Comparison of ENCODE assay signal across 18 cellular contexts in the genomic region with DNA sequence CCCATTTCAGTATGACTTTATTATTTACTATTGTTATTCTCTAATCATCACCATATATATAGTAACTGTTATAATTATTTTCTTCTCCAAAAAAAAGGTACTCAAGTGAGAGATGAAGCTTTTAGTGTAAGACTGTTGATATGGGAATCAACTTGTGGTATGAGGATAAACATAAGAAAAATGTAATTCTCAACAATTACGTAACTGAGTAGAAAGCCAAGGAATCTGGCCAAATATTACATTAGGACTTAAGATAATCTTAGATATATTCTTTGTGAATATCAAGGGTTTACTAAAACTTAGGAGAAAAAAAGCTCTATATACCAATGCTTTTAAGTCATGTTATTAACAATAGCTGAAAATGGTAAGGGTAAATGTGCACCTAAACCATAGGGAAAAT. TPM values are rescaled to one million over a fixed set of nuclear protein-coding genes. Genes with fewer than 3 reads are reported as not detected.
DNase-seq lines count a peak whose midpoint lies in the region; ATAC-seq, FAIRE-seq and TF ChIP-seq lines count a peak whose summit lies in the region.
"Had no signal": no experiment of that assay in that cellular context is flagged by ENCODE, and none has a peak within 500 bp of the region (broad histone marks: within the 10 kb centered on the region; RNA-seq: fewer than 3 reads in every experiment).

No MANE protein-coding gene starts in this region.

- H3K4me1 ChIP-seq in adipocyte (ENCODE audit: control insufficient read depth, insufficient read depth, low read length), result peaks cover 6% of the 10 kb centered on the region
- H3K4me1 ChIP-seq in lower lobe of right lung, result no peaks in the 10 kb centered on the region
- no peaks in the 10 kb centered on the region for H3K4me1 ChIP-seq in kidney (ENCODE audit: control insufficient read depth in 1 of 2, insufficient read depth in 1 of 2, low read depth in 1 of 2, low read length in 2 of 2)
- H3K4me1 ChIP-seq: BE2C had no signal

- H3K27me3 ChIP-seq in adipocyte (replicated peaks; ENCODE audit: control insufficient read depth, insufficient read depth, low read length), result no peaks in the 10 kb centered on the region
- H3K27me3 ChIP-seq in lower lobe of right lung (ENCODE audit: low read depth), result no peaks in the 10 kb centered on the region
- H3K27me3 ChIP-seq: BE2C had no signal

- no peak overlapping the region for H3K4me3 ChIP-seq in adipocyte (ENCODE audit: low read length)
- no peak overlapping the region for H3K4me3 ChIP-seq in lower lobe of right lung
- no peak overlapping the region for H3K4me3 ChIP-seq in kidney (ENCODE audit: low read length in 2 of 2)
- H3K4me3 ChIP-seq: GM12878 had no signal

- no peak overlapping the region for H3K9ac ChIP-seq in adipocyte (ENCODE audit: low read length)
- H3K9ac ChIP-seq in kidney (ENCODE audit: low read length in 2 of 2), result no peak overlapping the region

- H3K36me3 ChIP-seq in adipocyte (ENCODE audit: control insufficient read depth, insufficient read depth, low read length, severe bottlenecking) (peaks cover 50% of the 10 kb centered on the region), lower lobe of right lung (peaks cover 86% of the 10 kb centered on the region), kidney (ENCODE audit: control insufficient read depth in 1 of 2, insufficient read depth in 2 of 2, low read length in 2 of 2) (peaks cover 7 to 22% of the 10 kb centered on the region in 2 donors)

- no peak for ATAC-seq in lower lobe of right lung
- ATAC-seq: GM12878, HCT116 had no signal

- DNase-seq in EH (ENCODE audit: low read depth) (peak; percentile 2), adipocyte (ENCODE audit: low read depth) (peak; percentile 62), fibroblast of gingiva (ENCODE audit: low read depth) (peak; percentile 41), iris pigment epithelial cell (ENCODE audit: low read depth) (peak; percentile 61), lower lobe of right lung (no peak), NCI-H1105 (lab: John Stamatoyannopoulos, UW) (no peak), DMS53 treated with DMSO at 0.1 percent for 48 hours (lab: John Stamatoyannopoulos, UW; ENCODE audit: unreplicated experiment) (no peak), kidney (no peak)
- DNase-seq: ACHN; BE2C; CD4-positive, alpha-beta memory T cell; DMS153; DND-41; KG1 had no signal

- TF ChIP-seq CTCF in lower lobe of right lung (IDR thresholded peaks at IDR 0.05), result no peak
- no peak for TF ChIP-seq CTCF in kidney (IDR thresholded peaks at IDR 0.05; ENCODE audit: borderline replicate concordance, extremely low read depth, insufficient read depth)

- no peak overlapping the region for H3K27ac ChIP-seq in lower lobe of right lung
- H3K27ac ChIP-seq in kidney (ENCODE audit: low read depth in 2 of 2, low read length in 2 of 2), result no peak overlapping the region
- H3K27ac ChIP-seq: C4-2B had no signal

- intact Hi-C loops in lower lobe of right lung (cut with DNase I) (no loop called here), kidney (cut with DNase I) (no loop called here)

- no peaks in the 10 kb centered on the region for H3K9me3 ChIP-seq in adipocyte (ENCODE audit: control insufficient read depth, low read length)
- H3K9me3 ChIP-seq in lower lobe of right lung, result no peaks in the 10 kb centered on the region
- H3K9me3 ChIP-seq in kidney (ENCODE audit: control insufficient read depth in 1 of 2, low read length in 2 of 2), result no peaks in the 10 kb centered on the region
- H3K9me3 ChIP-seq: BE2C had no signal

- FAIRE-seq in kidney (lab: Jason Lieb, UNC), result no peak
- FAIRE-seq: GM12878, H1 had no signal

RNA-seq across cellular contexts. Expression of gene SENP1, which starts 13.3 kb away (rescaled TPM):
- total RNA-seq in lower lobe of right lung (17.2 TPM), kidney (19.4 TPM)
- polyA plus RNA-seq in kidney (ENCODE audit: insufficient read depth, low read depth, low replicate concordance), result 3.5 TPM

RNA-seq across cellular contexts. Expression of gene PFKM, which starts 26.6 kb away (rescaled TPM):
- total RNA-seq in lower lobe of right lung (39.1 TPM), kidney (67.7 TPM)
- polyA plus RNA-seq in kidney (ENCODE audit: insufficient read depth, low read depth, low replicate concordance), result 69.6 TPM

Comparison
In these comparisons a context has a peak if more than half of its experiments do, and no peak if none do; other contexts are left out.
1. DNase-seq: peak in EH (single experiment), adipocyte (single experiment), fibroblast of gingiva (single experiment) and iris pigment epithelial cell (single experiment); none in lower lobe of right lung (single experiment), NCI-H1105 (single experiment), DMS53 treated with DMSO at 0.1 percent for 48 hours (single experiment) and kidney (single experiment).